In the genomic region with DNA sequence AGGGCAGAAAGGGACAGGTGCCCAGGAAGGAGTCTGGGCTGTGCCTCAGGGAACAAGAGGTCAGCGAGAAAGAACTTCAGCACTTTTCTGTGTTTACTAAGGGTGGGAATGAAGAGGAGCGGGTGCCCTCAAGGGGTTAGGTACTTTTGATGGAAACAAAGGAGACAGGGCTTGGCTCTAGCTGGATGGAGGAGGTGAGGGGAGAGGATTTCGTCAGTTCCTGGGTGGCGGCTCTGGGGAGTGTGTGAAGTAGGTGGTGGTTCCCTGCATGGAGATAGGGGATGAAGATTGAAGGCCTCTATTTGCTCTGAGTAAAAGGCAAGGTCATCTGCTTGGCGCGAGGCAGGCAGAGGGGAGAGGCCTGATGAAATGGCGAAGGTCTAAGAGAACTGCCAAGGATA, we compare ENCODE assay signal across 22 cellular contexts. TPM values are rescaled to one million over a fixed set of nuclear protein-coding genes. Genes with fewer than 3 reads are reported as not detected.
DNase-seq lines count a peak whose midpoint lies in the region; ATAC-seq and TF ChIP-seq lines count a peak whose summit lies in the region.
"Had no signal": no experiment of that assay in that cellular context is flagged by ENCODE, and none has a peak within 500 bp of the region (broad histone marks: within the 10 kb centered on the region; RNA-seq: fewer than 3 reads in every experiment).

No MANE protein-coding gene starts in this region.

- H3K9ac ChIP-seq in PC-3 (ENCODE audit: low read length) = no peak overlapping the region

- no peak for ATAC-seq in PC-3
- ATAC-seq in central memory CD8-positive, alpha-beta T cell (replicated peaks; ENCODE audit: extremely low read depth, poor library complexity, severe bottlenecking) = no peak
- ATAC-seq: activated CD4-positive, CD25-positive, alpha-beta regulatory T cell treated with anti-CD3 and anti-CD28 coated beads, Interleukin-2, amount 50 U/mL, for 24 hours; right cardiac atrium had no signal

- no peak overlapping the region for H2AFZ ChIP-seq in PC-3 (ENCODE audit: low read length)

- H3K27ac ChIP-seq in PC-3 (ENCODE audit: low read length) = no peak overlapping the region
- H3K27ac ChIP-seq in transverse colon = peak overlapping the region in 3 of 4 donors; percentile 28 to 59 (median 48)
- H3K27ac ChIP-seq: esophagus squamous epithelium, HL-60, left ventricle myocardium inferior, stomach had no signal

- H3F3A ChIP-seq in PC-3 (ENCODE audit: low read length, unreplicated experiment) = no peaks in the 10 kb centered on the region

- no peak for TF ChIP-seq POLR2A in transverse colon (IDR thresholded peaks at IDR 0.05)

- H3K79me2 ChIP-seq in PC-3 (ENCODE audit: low read length) = no peaks in the 10 kb centered on the region

- H3K27ac Mint-ChIP-seq in activated naive CD4-positive, alpha-beta T cell treated with anti-CD3 and anti-CD28 coated beads, Interleukin-2, amount 50 U/mL, for 24 hours = peak overlapping the region; percentile 60
- H3K27ac Mint-ChIP-seq in activated naive CD4-positive, alpha-beta T cell treated with anti-CD3 and anti-CD28 coated beads for 36 hours = no peak overlapping the region
- H3K27ac Mint-ChIP-seq in central memory CD8-positive, alpha-beta T cell (ENCODE audit: low read depth) = peak overlapping the region; percentile 70

- 71 to 73% methylated on average over 4 to 7 of the region's 7 CpGs for WGBS in transverse colon (ENCODE audit: low coverage in 1 of 2), 2 donors

- DNase-seq in activated naive CD4-positive, alpha-beta T cell treated with anti-CD3 and anti-CD28 coated beads for 36 hours = no peak
- DNase-seq in PC-3 (peak; percentile 28), transverse colon (peak; percentile 34), cortex of kidney (lab: John Stamatoyannopoulos, UW) (no peak)
- no peak for DNase-seq in central memory CD8-positive, alpha-beta T cell (ENCODE audit: low spot score in 2 of 2)
- DNase-seq in stimulated activated naive CD4-positive, alpha-beta T cell (lab: John Stamatoyannopoulos, UW) = no peak
- DNase-seq in activated effector memory CD4-positive, alpha-beta T cell treated with anti-CD3 and anti-CD28 coated beads, Interleukin-2, amount 50 U/mL, for 16 hours = no peak
- DNase-seq: activated T-cell treated with anti-CD3 and anti-CD28 coated beads for 4 hours, caudate nucleus, esophagus squamous epithelium, H7, left ventricle myocardium inferior, NCI-H1092, NCI-H524, right cardiac atrium, stomach had no signal

- intact Hi-C loops in activated naive CD4-positive, alpha-beta T cell treated with anti-CD3 and anti-CD28 coated beads for 36 hours (cut with micrococcal nuclease) = no loop called here
- intact Hi-C loops in PC-3 (cut with micrococcal nuclease) = no loop called here
- intact Hi-C loops in transverse colon (cut with DNase I; ENCODE audit: low total_unique reads) = no loop called here

- H3K4me3 ChIP-seq in PC-3 (ENCODE audit: low read length) (no peak overlapping the region), transverse colon (no peak overlapping the region)
- H3K4me3 ChIP-seq: esophagus squamous epithelium, left ventricle myocardium inferior, stomach, upper lobe of left lung had no signal

- CTCF ChIA-PET in activated naive CD4-positive, alpha-beta T cell treated with anti-CD3 and anti-CD28 coated beads for 36 hours (lab: Charles Lee) = no interaction called here
- CTCF ChIA-PET in PC-3 (lab: Charles Lee) = no interaction called here

- H3K36me3 ChIP-seq in PC-3 (ENCODE audit: low read depth, low read length) (no peaks in the 10 kb centered on the region), transverse colon (no peaks in the 10 kb centered on the region)

- no peaks in the 10 kb centered on the region for H3K9me2 ChIP-seq in PC-3 (replicated peaks; ENCODE audit: low read length)

- no peaks in the 10 kb centered on the region for H3K9me3 Mint-ChIP-seq in activated naive CD4-positive, alpha-beta T cell treated with anti-CD3 and anti-CD28 coated beads, Interleukin-2, amount 50 U/mL, for 24 hours
- H3K9me3 Mint-ChIP-seq in activated naive CD4-positive, alpha-beta T cell treated with anti-CD3 and anti-CD28 coated beads for 36 hours = no peaks in the 10 kb centered on the region
- H3K9me3 Mint-ChIP-seq in central memory CD8-positive, alpha-beta T cell = no peaks in the 10 kb centered on the region

- peak overlapping the region; percentile 23 for H3K4me3 Mint-ChIP-seq in activated naive CD4-positive, alpha-beta T cell treated with anti-CD3 and anti-CD28 coated beads, Interleukin-2, amount 50 U/mL, for 24 hours
- H3K4me3 Mint-ChIP-seq in activated naive CD4-positive, alpha-beta T cell treated with anti-CD3 and anti-CD28 coated beads for 36 hours = no peak overlapping the region
- no peak overlapping the region for H3K4me3 Mint-ChIP-seq in central memory CD8-positive, alpha-beta T cell

- POLR2A ChIA-PET in PC-3 (lab: Charles Lee; ENCODE audit: unreplicated experiment) = no interaction called here

- H3K4me1 ChIP-seq in PC-3 (ENCODE audit: insufficient read depth, low read length) (peaks cover 26% of the 10 kb centered on the region), transverse colon (peaks cover 0 to 40% (median 13%) of the 10 kb centered on the region in 4 donors)
- H3K4me1 ChIP-seq: esophagus squamous epithelium, stomach had no signal

- H3K27me3 ChIP-seq in PC-3 (ENCODE audit: low read length) (no peaks in the 10 kb centered on the region), transverse colon (no peaks in the 10 kb centered on the region)
- H3K27me3 ChIP-seq: esophagus squamous epithelium, stomach, upper lobe of left lung had no signal

- H3K27me3 Mint-ChIP-seq in activated naive CD4-positive, alpha-beta T cell treated with anti-CD3 and anti-CD28 coated beads, Interleukin-2, amount 50 U/mL, for 24 hours = no peaks in the 10 kb centered on the region
- H3K27me3 Mint-ChIP-seq in activated naive CD4-positive, alpha-beta T cell treated with anti-CD3 and anti-CD28 coated beads for 36 hours (ENCODE audit: low read depth) = no peaks in the 10 kb centered on the region
- no peaks in the 10 kb centered on the region for H3K27me3 Mint-ChIP-seq in central memory CD8-positive, alpha-beta T cell

- no TSS peak for BruUV-seq in PC-3 (replicated peaks; lab: Mats Ljungman, UMichigan)

- peaks cover 10% of the 10 kb centered on the region for H3K36me3 Mint-ChIP-seq in activated naive CD4-positive, alpha-beta T cell treated with anti-CD3 and anti-CD28 coated beads, Interleukin-2, amount 50 U/mL, for 24 hours
- peaks cover 22% of the 10 kb centered on the region for H3K36me3 Mint-ChIP-seq in activated naive CD4-positive, alpha-beta T cell treated with anti-CD3 and anti-CD28 coated beads for 36 hours (ENCODE audit: low read depth)
- H3K36me3 Mint-ChIP-seq in central memory CD8-positive, alpha-beta T cell (ENCODE audit: insufficient read depth) = peaks cover 20% of the 10 kb centered on the region

- no peak overlapping the region for H3K4me2 ChIP-seq in PC-3 (ENCODE audit: low read length)

- no peaks in the 10 kb centered on the region for H4K20me1 ChIP-seq in PC-3 (ENCODE audit: low read length)

- TF ChIP-seq EP300 in transverse colon (IDR thresholded peaks at IDR 0.05; ENCODE audit: low read depth) = no peak

- in situ Hi-C loops in transverse colon (cut with MboI; ENCODE audit: low pct_ligation_motif_present in 1 of 4, low pct_unique_long_range_greater_than_20kb in 1 of 4, low sequenced_read_pairs in 3 of 4) = no loop called here

- no peak for TF ChIP-seq CTCF in PC-3 (conservative IDR thresholded peaks at IDR 0.05; ENCODE audit: low read depth, low read length)
- no peak for TF ChIP-seq CTCF in transverse colon (IDR thresholded peaks at IDR 0.05)

- peaks cover 43% of the 10 kb centered on the region for H3K4me1 Mint-ChIP-seq in activated naive CD4-positive, alpha-beta T cell treated with anti-CD3 and anti-CD28 coated beads, Interleukin-2, amount 50 U/mL, for 24 hours
- peaks cover 37% of the 10 kb centered on the region for H3K4me1 Mint-ChIP-seq in activated naive CD4-positive, alpha-beta T cell treated with anti-CD3 and anti-CD28 coated beads for 36 hours (ENCODE audit: low read depth)
- H3K4me1 Mint-ChIP-seq in central memory CD8-positive, alpha-beta T cell = peaks cover 19% of the 10 kb centered on the region

- no peaks in the 10 kb centered on the region for H3K9me3 ChIP-seq in PC-3 (ENCODE audit: low read length)
- no peaks in the 10 kb centered on the region for H3K9me3 ChIP-seq in transverse colon
- H3K9me3 ChIP-seq: esophagus squamous epithelium, left ventricle myocardium inferior, stomach, upper lobe of left lung had no signal

RNA-seq across cellular contexts. Expression of a gene that starts 40.0 kb away (rescaled TPM):
- not detected for total RNA-seq in activated naive CD4-positive, alpha-beta T cell treated with anti-CD3 and anti-CD28 coated beads for 36 hours
- total RNA-seq in PC-3 (2014; rRNA removed) (not detected in 2 replicates), transverse colon (not detected)
- total RNA-seq: esophagus squamous epithelium; H7; left ventricle myocardium inferior; osteocyte; right cardiac atrium; stomach; T-helper 2 cell treated with Interferon-gamma antibody and Interleukin-4, amounts not matched to agents 100 ng/mL and 5 ng/mL, for 36 hours; upper lobe of left lung had no signal

RNA-seq across cellular contexts. Expression of a gene that starts 41.1 kb away (rescaled TPM):
- 1 to 10 TPM; 9.3 to 9.8 TPM for total RNA-seq in activated naive CD4-positive, alpha-beta T cell treated with anti-CD3 and anti-CD28 coated beads for 36 hours
- 47.4 and 55.0 TPM in 2 replicates for total RNA-seq in PC-3 (2014; rRNA removed)
- 10 to 100 TPM in 3 of 4 donors, 1 to 10 TPM in 1; 4.2 to 25.9 (median 20.7) TPM for total RNA-seq in transverse colon

Comparison
In these comparisons a context has a peak if more than half of its experiments do, and no peak if none do; other contexts are left out.
1. DNase-seq: peak in PC-3 (single experiment) and transverse colon (single experiment); none in activated naive CD4-positive, alpha-beta T cell treated with anti-CD3 and anti-CD28 coated beads for 36 hours (single experiment), central memory CD8-positive, alpha-beta T cell (0 of 2), stimulated activated naive CD4-positive, alpha-beta T cell (0 of 6), cortex of kidney (single experiment) and activated effector memory CD4-positive, alpha-beta T cell treated with anti-CD3 and anti-CD28 coated beads, Interleukin-2, amount 50 U/mL, for 16 hours (single experiment).